Comparison of ENCODE assay signal across 1 cellular context in the genomic region with DNA sequence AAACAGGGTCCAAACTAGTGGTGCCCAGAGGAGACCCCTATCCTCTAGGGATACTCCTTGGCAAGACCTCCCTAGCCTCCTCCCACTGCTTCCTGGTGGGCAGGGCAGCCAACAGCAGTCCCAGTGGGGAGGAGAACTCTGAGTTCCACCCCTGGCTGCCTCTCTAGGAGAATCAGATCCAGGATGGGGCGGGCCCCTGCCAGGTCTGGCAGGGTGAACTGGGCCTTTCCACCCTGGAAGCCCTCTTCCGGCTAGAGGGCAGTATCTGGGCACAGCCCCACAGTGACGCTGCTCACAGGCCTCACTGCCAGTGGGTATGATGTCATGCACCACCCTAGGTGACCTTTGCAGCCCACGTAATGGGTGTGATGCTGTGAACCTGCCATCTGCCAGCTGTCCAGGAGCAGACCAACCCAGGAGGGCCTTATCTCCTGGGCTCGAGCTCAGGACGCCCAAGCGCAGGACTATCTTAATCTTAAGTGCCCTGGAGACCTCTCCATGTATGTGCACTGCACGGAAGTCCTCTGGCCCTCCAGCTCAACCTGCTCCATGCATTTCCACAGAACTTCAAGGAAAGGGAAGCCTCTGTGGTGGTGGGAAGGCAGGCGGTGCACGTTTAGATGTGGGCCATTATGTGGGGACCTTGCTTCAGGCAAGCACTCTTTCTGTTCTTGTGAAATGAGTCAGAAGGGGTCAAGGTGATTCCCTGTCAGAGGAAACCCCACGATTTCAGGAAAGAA.
TF ChIP-seq lines count a peak whose summit lies in the region.

No MANE protein-coding gene starts in this region.

TF ChIP-seq in HepG2, 621 proteins besides CTCF, POLR2A, EP300 and RAD21 (continued from another document and continues in another):
- TF ChIP-seq, protein P1, sequence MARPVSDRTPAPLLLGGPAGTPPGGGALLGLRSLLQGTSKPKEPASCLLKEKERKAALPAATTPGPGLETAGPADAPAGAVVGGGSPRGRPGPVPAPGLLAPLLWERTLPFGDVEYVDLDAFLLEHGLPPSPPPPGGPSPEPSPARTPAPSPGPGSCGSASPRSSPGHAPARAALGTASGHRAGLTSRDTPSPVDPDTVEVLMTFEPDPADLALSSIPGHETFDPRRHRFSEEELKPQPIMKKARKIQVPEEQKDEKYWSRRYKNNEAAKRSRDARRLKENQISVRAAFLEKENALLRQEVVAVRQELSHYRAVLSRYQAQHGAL (CRISPR knock-in tag; IDR thresholded peaks at IDR 0.05; ENCODE audit: not compliant biosample characterization): no peak
- TF ChIP-seq, protein P2, sequence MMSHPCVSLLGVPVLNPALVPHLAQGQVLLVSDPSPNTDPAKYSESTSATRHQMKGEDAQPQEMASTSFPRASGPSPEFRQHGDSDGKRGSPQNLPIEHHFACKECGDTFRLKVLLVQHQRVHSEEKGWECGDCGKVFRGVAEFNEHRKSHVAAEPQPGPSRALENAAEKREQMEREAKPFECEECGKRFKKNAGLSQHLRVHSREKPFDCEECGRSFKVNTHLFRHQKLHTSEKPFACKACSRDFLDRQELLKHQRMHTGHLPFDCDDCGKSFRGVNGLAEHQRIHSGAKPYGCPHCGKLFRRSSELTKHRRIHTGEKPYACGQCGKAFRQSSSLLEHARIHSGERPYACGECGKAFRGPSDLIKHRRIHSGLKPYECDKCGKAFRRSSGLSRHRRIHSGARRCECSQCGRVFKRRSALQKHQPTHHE (CRISPR knock-in tag; IDR thresholded peaks at IDR 0.05; ENCODE audit: borderline replicate concordance): no peak
- TF ChIP-seq ZNF672 (CRISPR knock-in tag; IDR thresholded peaks at IDR 0.05) (no peak), ZNF569 (CRISPR knock-in tag; IDR thresholded peaks at IDR 0.05; ENCODE audit: borderline replicate concordance) (no peak), ADNP (CRISPR knock-in tag; IDR thresholded peaks at IDR 0.05) (no peak), ZNF326 (CRISPR knock-in tag; IDR thresholded peaks at IDR 0.05; ENCODE audit: borderline replicate concordance) (no peak), PITX1 (CRISPR knock-in tag; IDR thresholded peaks at IDR 0.05) (no peak), MXI1 (IDR thresholded peaks at IDR 0.05; ENCODE audit: borderline replicate concordance, low read depth, low read length) (no peak), RXRA (CRISPR knock-in tag; IDR thresholded peaks at IDR 0.05) (peak; percentile 21; the same call in 1 of the 2 replicates), CREB1 (IDR thresholded peaks at IDR 0.05) (no peak), CREB1 (CRISPR knock-in tag; IDR thresholded peaks at IDR 0.05) (no peak), ZNF260 (CRISPR knock-in tag; IDR thresholded peaks at IDR 0.05; ENCODE audit: borderline replicate concordance, low read depth) (no peak), ZBTB38 (CRISPR knock-in tag; IDR thresholded peaks at IDR 0.05) (peak; percentile 32; the same call in 1 of the 2 replicates), ZNF343 (CRISPR knock-in tag; IDR thresholded peaks at IDR 0.05) (no peak), ZNF552 (CRISPR knock-in tag; IDR thresholded peaks at IDR 0.05; ENCODE audit: borderline replicate concordance) (no peak), KDM3A (CRISPR knock-in tag; IDR thresholded peaks at IDR 0.05; ENCODE audit: low read depth) (no peak), CHD2 (IDR thresholded peaks at IDR 0.05; ENCODE audit: low read depth, low read length) (no peak), HDAC2 (CRISPR knock-in tag; IDR thresholded peaks at IDR 0.05) (no peak), REXO4 (CRISPR knock-in tag; IDR thresholded peaks at IDR 0.05; ENCODE audit: borderline replicate concordance) (no peak), ZNF678 (CRISPR knock-in tag; IDR thresholded peaks at IDR 0.05) (no peak), ZNF607 (CRISPR knock-in tag; IDR thresholded peaks at IDR 0.05; ENCODE audit: borderline replicate concordance) (no peak), SUZ12 (IDR thresholded peaks at IDR 0.05; ENCODE audit: low read depth, low read length) (no peak), NFE2L1 (CRISPR knock-in tag; IDR thresholded peaks at IDR 0.05; ENCODE audit: borderline replicate concordance) (no peak), NCOA1 (CRISPR knock-in tag; IDR thresholded peaks at IDR 0.05) (no peak), ESRRA (CRISPR knock-in tag; IDR thresholded peaks at IDR 0.05; ENCODE audit: low read depth) (no peak), ZNF547 (CRISPR knock-in tag; IDR thresholded peaks at IDR 0.05) (no peak; the same call in 1 of the 2 replicates), SIN3A (IDR thresholded peaks at IDR 0.05; ENCODE audit: borderline replicate concordance, low read depth, low read length) (no peak), ZNF124 (CRISPR knock-in tag; IDR thresholded peaks at IDR 0.05) (no peak), ZSCAN22 (CRISPR knock-in tag; IDR thresholded peaks at IDR 0.05) (no peak), GATA4 (IDR thresholded peaks at IDR 0.05; ENCODE audit: borderline replicate concordance, low read depth) (no peak), MEIS1 (CRISPR knock-in tag; IDR thresholded peaks at IDR 0.05; ENCODE audit: borderline replicate concordance) (no peak), TBX2 (CRISPR knock-in tag; IDR thresholded peaks at IDR 0.05; ENCODE audit: borderline replicate concordance) (no peak)
- TF ChIP-seq, protein P3, sequence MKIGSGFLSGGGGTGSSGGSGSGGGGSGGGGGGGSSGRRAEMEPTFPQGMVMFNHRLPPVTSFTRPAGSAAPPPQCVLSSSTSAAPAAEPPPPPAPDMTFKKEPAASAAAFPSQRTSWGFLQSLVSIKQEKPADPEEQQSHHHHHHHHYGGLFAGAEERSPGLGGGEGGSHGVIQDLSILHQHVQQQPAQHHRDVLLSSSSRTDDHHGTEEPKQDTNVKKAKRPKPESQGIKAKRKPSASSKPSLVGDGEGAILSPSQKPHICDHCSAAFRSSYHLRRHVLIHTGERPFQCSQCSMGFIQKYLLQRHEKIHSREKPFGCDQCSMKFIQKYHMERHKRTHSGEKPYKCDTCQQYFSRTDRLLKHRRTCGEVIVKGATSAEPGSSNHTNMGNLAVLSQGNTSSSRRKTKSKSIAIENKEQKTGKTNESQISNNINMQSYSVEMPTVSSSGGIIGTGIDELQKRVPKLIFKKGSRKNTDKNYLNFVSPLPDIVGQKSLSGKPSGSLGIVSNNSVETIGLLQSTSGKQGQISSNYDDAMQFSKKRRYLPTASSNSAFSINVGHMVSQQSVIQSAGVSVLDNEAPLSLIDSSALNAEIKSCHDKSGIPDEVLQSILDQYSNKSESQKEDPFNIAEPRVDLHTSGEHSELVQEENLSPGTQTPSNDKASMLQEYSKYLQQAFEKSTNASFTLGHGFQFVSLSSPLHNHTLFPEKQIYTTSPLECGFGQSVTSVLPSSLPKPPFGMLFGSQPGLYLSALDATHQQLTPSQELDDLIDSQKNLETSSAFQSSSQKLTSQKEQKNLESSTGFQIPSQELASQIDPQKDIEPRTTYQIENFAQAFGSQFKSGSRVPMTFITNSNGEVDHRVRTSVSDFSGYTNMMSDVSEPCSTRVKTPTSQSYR (CRISPR knock-in tag; IDR thresholded peaks at IDR 0.05; ENCODE audit: borderline replicate concordance): no peak
- TF ChIP-seq, protein P4, sequence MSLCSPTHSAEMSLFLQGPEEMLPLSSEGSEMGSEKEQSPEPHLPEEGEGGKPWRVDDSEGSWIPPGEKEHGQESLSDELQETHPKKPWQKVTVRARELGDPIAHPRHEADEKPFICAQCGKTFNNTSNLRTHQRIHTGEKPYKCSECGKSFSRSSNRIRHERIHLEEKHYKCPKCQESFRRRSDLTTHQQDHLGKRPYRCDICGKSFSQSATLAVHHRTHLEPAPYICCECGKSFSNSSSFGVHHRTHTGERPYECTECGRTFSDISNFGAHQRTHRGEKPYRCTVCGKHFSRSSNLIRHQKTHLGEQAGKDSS (CRISPR knock-in tag; IDR thresholded peaks at IDR 0.05; ENCODE audit: borderline replicate concordance, low read depth): no peak
- TF ChIP-seq, protein P5, sequence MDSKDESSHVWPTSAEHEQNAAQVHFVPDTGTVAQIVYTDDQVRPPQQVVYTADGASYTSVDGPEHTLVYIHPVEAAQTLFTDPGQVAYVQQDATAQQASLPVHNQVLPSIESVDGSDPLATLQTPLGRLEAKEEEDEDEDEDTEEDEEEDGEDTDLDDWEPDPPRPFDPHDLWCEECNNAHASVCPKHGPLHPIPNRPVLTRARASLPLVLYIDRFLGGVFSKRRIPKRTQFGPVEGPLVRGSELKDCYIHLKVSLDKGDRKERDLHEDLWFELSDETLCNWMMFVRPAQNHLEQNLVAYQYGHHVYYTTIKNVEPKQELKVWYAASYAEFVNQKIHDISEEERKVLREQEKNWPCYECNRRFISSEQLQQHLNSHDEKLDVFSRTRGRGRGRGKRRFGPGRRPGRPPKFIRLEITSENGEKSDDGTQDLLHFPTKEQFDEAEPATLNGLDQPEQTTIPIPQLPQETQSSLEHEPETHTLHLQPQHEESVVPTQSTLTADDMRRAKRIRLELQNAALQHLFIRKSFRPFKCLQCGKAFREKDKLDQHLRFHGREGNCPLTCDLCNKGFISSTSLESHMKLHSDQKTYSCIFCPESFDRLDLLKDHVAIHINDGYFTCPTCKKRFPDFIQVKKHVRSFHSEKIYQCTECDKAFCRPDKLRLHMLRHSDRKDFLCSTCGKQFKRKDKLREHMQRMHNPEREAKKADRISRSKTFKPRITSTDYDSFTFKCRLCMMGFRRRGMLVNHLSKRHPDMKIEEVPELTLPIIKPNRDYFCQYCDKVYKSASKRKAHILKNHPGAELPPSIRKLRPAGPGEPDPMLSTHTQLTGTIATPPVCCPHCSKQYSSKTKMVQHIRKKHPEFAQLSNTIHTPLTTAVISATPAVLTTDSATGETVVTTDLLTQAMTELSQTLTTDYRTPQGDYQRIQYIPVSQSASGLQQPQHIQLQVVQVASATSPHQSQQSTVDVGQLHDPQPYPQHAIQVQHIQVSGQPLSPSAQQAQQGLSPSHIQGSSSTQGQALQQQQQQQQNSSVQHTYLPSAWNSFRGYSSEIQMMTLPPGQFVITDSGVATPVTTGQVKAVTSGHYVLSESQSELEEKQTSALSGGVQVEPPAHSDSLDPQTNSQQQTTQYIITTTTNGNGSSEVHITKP (CRISPR knock-in tag; IDR thresholded peaks at IDR 0.05; ENCODE audit: low read depth): no peak
- TF ChIP-seq, protein P6, sequence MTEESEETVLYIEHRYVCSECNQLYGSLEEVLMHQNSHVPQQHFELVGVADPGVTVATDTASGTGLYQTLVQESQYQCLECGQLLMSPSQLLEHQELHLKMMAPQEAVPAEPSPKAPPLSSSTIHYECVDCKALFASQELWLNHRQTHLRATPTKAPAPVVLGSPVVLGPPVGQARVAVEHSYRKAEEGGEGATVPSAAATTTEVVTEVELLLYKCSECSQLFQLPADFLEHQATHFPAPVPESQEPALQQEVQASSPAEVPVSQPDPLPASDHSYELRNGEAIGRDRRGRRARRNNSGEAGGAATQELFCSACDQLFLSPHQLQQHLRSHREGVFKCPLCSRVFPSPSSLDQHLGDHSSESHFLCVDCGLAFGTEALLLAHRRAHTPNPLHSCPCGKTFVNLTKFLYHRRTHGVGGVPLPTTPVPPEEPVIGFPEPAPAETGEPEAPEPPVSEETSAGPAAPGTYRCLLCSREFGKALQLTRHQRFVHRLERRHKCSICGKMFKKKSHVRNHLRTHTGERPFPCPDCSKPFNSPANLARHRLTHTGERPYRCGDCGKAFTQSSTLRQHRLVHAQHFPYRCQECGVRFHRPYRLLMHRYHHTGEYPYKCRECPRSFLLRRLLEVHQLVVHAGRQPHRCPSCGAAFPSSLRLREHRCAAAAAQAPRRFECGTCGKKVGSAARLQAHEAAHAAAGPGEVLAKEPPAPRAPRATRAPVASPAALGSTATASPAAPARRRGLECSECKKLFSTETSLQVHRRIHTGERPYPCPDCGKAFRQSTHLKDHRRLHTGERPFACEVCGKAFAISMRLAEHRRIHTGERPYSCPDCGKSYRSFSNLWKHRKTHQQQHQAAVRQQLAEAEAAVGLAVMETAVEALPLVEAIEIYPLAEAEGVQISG (CRISPR knock-in tag; IDR thresholded peaks at IDR 0.05): no peak
- TF ChIP-seq, protein P7, sequence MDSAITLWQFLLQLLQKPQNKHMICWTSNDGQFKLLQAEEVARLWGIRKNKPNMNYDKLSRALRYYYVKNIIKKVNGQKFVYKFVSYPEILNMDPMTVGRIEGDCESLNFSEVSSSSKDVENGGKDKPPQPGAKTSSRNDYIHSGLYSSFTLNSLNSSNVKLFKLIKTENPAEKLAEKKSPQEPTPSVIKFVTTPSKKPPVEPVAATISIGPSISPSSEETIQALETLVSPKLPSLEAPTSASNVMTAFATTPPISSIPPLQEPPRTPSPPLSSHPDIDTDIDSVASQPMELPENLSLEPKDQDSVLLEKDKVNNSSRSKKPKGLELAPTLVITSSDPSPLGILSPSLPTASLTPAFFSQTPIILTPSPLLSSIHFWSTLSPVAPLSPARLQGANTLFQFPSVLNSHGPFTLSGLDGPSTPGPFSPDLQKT (CRISPR knock-in tag; IDR thresholded peaks at IDR 0.05; ENCODE audit: borderline replicate concordance): no peak
- TF ChIP-seq, protein P8, sequence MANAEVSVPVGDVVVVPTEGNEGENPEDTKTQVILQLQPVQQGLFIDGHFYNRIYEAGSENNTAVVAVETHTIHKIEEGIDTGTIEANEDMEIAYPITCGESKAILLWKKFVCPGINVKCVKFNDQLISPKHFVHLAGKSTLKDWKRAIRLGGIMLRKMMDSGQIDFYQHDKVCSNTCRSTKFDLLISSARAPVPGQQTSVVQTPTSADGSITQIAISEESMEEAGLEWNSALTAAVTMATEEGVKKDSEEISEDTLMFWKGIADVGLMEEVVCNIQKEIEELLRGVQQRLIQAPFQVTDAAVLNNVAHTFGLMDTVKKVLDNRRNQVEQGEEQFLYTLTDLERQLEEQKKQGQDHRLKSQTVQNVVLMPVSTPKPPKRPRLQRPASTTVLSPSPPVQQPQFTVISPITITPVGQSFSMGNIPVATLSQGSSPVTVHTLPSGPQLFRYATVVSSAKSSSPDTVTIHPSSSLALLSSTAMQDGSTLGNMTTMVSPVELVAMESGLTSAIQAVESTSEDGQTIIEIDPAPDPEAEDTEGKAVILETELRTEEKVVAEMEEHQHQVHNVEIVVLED (CRISPR knock-in tag; IDR thresholded peaks at IDR 0.05; ENCODE audit: borderline replicate concordance): 0 out of 2 replicates have a peak, but pooled peaks have one; percentile 27
- TF ChIP-seq, protein P9, sequence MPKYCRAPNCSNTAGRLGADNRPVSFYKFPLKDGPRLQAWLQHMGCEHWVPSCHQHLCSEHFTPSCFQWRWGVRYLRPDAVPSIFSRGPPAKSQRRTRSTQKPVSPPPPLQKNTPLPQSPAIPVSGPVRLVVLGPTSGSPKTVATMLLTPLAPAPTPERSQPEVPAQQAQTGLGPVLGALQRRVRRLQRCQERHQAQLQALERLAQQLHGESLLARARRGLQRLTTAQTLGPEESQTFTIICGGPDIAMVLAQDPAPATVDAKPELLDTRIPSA (CRISPR knock-in tag; IDR thresholded peaks at IDR 0.05; ENCODE audit: borderline replicate concordance): no peak
- TF ChIP-seq, protein P10, sequence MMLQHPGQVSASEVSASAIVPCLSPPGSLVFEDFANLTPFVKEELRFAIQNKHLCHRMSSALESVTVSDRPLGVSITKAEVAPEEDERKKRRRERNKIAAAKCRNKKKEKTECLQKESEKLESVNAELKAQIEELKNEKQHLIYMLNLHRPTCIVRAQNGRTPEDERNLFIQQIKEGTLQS (CRISPR knock-in tag; IDR thresholded peaks at IDR 0.05): no peak
- TF ChIP-seq, protein P11, sequence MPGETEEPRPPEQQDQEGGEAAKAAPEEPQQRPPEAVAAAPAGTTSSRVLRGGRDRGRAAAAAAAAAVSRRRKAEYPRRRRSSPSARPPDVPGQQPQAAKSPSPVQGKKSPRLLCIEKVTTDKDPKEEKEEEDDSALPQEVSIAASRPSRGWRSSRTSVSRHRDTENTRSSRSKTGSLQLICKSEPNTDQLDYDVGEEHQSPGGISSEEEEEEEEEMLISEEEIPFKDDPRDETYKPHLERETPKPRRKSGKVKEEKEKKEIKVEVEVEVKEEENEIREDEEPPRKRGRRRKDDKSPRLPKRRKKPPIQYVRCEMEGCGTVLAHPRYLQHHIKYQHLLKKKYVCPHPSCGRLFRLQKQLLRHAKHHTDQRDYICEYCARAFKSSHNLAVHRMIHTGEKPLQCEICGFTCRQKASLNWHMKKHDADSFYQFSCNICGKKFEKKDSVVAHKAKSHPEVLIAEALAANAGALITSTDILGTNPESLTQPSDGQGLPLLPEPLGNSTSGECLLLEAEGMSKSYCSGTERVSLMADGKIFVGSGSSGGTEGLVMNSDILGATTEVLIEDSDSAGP (CRISPR knock-in tag; IDR thresholded peaks at IDR 0.05; ENCODE audit: borderline replicate concordance): peak; percentile 24; the same call in 1 of the 2 replicates
